In genomic region chr3:44252332-44252731, GRCh38 we compare ENCODE assay signal across 30 cellular contexts. TPM values are rescaled to one million over a fixed set of nuclear protein-coding genes. Genes with fewer than 3 reads are reported as not detected.
DNase-seq lines count a peak whose midpoint lies in the region; ATAC-seq and TF ChIP-seq lines count a peak whose summit lies in the region.
"Had no signal": no experiment of that assay in that cellular context is flagged by ENCODE, and none has a peak within 500 bp of the region (broad histone marks: within the 10 kb centered on the region; RNA-seq: fewer than 3 reads in every experiment).

No MANE protein-coding gene starts in this region.

- no peaks in the 10 kb centered on the region for H3K4me1 Mint-ChIP-seq in stimulated activated effector memory CD8-positive, alpha-beta T cell treated with anti-CD3 and anti-CD28 coated beads, Interleukin-12 subunit alpha, Interleukin-12 subunit beta, amount 100 ng/mL, for 72 hours
- H3K4me1 Mint-ChIP-seq in HFFc6 (ENCODE audit: low read depth), result no peaks in the 10 kb centered on the region
- H3K4me1 Mint-ChIP-seq: activated T-helper 17 cell treated with anti-CD3 and anti-CD28 coated beads, Interleukin-2, amount 50 U/mL, for 72 hours; natural killer cell; stimulated activated naive B cell treated with anti-CD40 and anti-IgM and Interleukin-4, amounts not matched to agents 10 μg/mL and 1 μg/mL and 100 μg/mL, for 72 hours had no signal

- POLR2A ChIA-PET in A673 (lab: Charles Lee; ENCODE audit: low non-redundant PET), result no interaction called here
- POLR2A ChIA-PET in PC-3 (lab: Charles Lee; ENCODE audit: unreplicated experiment), result no interaction called here

- peaks cover 10% of the 10 kb centered on the region for H3K27me3 Mint-ChIP-seq in HFFc6 (ENCODE audit: insufficient read depth)

- DNase-seq in A673 (ENCODE audit: low spot score), result peak; percentile 27
- DNase-seq in NCI-H1092 (lab: John Stamatoyannopoulos, UW), result peak; percentile 65
- no peak for DNase-seq in PC-3
- peak; percentile 36 for DNase-seq in glomerular endothelial cell (ENCODE audit: extremely low read depth, low read depth, low spot score)
- DNase-seq in left lobe of liver (ENCODE audit: low spot score), result no peak
- DNase-seq in tibial nerve (ENCODE audit: low spot score in 2 of 2), result no peak
- DNase-seq in stimulated activated effector memory CD8-positive, alpha-beta T cell treated with anti-CD3 and anti-CD28 coated beads, Interleukin-12 subunit alpha, Interleukin-12 subunit beta, amount 100 ng/mL, for 72 hours (ENCODE audit: low spot score in 2 of 2), result no peak
- DNase-seq in HFFc6, result no peak
- DNase-seq: activated CD4-positive, alpha-beta T cell treated with anti-CD3 and anti-CD28 coated beads, Interleukin-2, amount 50 U/mL, for 48 hours; activated CD8-positive, alpha-beta memory T cell treated with anti-CD3 and anti-CD28 coated beads, Interleukin-2, amount 50 U/mL, for 4 hours; Caco-2; caudate nucleus; dorsolateral prefrontal cortex; heart right ventricle; left ventricle myocardium inferior; MG63; natural killer cell; NCI-H1436 treated with DMSO at 0.1 percent for 48 hours; NCI-H526 treated with DMSO at 0.1 percent for 48 hours; retina; stimulated activated naive B cell treated with anti-CD40 and anti-IgM and Interleukin-4, amounts not matched to agents 10 μg/mL and 1 μg/mL and 100 μg/mL, for 72 hours; T-helper 9 cell had no signal

- no peaks in the 10 kb centered on the region for H3K79me2 ChIP-seq in PC-3 (ENCODE audit: low read length)

- H3K4me1 ChIP-seq in A673 (ENCODE audit: insufficient read depth, low read length, poor library complexity, severe bottlenecking), result no peaks in the 10 kb centered on the region
- no peaks in the 10 kb centered on the region for H3K4me1 ChIP-seq in PC-3 (ENCODE audit: insufficient read depth, low read length)
- peaks cover 0 to 5% (median 0%) of the 10 kb centered on the region in 4 donors for H3K4me1 ChIP-seq in tibial nerve
- H3K4me1 ChIP-seq: A549, BLaER1, Caco-2, heart right ventricle, left ventricle myocardium inferior, suprapubic skin had no signal

- intact Hi-C loops in A673 (cut with micrococcal nuclease; ENCODE audit: unreplicated experiment) (no loop called here), PC-3 (cut with micrococcal nuclease) (no loop called here)

- TF ChIP-seq POLR2A in tibial nerve (IDR thresholded peaks at IDR 0.05), result no peak

- no peak overlapping the region for H3K27ac Mint-ChIP-seq in stimulated activated effector memory CD8-positive, alpha-beta T cell treated with anti-CD3 and anti-CD28 coated beads, Interleukin-12 subunit alpha, Interleukin-12 subunit beta, amount 100 ng/mL, for 72 hours
- H3K27ac Mint-ChIP-seq in HFFc6, result no peak overlapping the region
- H3K27ac Mint-ChIP-seq: activated naive CD8-positive, alpha-beta T cell; activated T-helper 17 cell treated with anti-CD3 and anti-CD28 coated beads, Interleukin-2, amount 50 U/mL, for 72 hours; natural killer cell; stimulated activated naive B cell treated with anti-CD40 and anti-IgM and Interleukin-4, amounts not matched to agents 10 μg/mL and 1 μg/mL and 100 μg/mL, for 72 hours had no signal

- no peaks in the 10 kb centered on the region for H3K36me3 ChIP-seq in A673 (ENCODE audit: insufficient read depth, low read length, poor library complexity, severe bottlenecking)
- no peaks in the 10 kb centered on the region for H3K36me3 ChIP-seq in PC-3 (ENCODE audit: low read depth, low read length)
- H3K36me3 ChIP-seq in tibial nerve, result no peaks in the 10 kb centered on the region
- H3K36me3 ChIP-seq: BLaER1, heart right ventricle, left ventricle myocardium inferior, MG63, suprapubic skin had no signal

- no peaks in the 10 kb centered on the region for H3K9me2 ChIP-seq in PC-3 (replicated peaks; ENCODE audit: low read length)

- H3K4me3 ChIP-seq in A673 (ENCODE audit: low read depth, low read length, poor library complexity, severe bottlenecking) (no peak overlapping the region), PC-3 (ENCODE audit: low read length) (no peak overlapping the region), tibial nerve (no peak overlapping the region)
- H3K4me3 ChIP-seq: A549, BLaER1, dorsolateral prefrontal cortex, GM12878, heart right ventricle, left ventricle myocardium inferior, MG63, suprapubic skin had no signal

- BruUV-seq in A673 (replicated peaks; lab: Mats Ljungman, UMichigan), result no TSS peak
- BruUV-seq in PC-3 (replicated peaks; lab: Mats Ljungman, UMichigan), result no TSS peak

- H3K27ac ChIP-seq in A673 (ENCODE audit: low read depth, low read length, poor library complexity, severe bottlenecking), result no peak overlapping the region
- no peak overlapping the region for H3K27ac ChIP-seq in PC-3 (ENCODE audit: low read length)
- no peak overlapping the region for H3K27ac ChIP-seq in tibial nerve
- H3K27ac ChIP-seq: A549, BLaER1, dorsolateral prefrontal cortex, heart right ventricle, left ventricle myocardium inferior, suprapubic skin had no signal

- no peak overlapping the region for H2AFZ ChIP-seq in PC-3 (ENCODE audit: low read length)

- CTCF ChIA-PET in A673 (lab: Charles Lee), result no interaction called here
- CTCF ChIA-PET in PC-3 (lab: Charles Lee), result no interaction called here

- peaks cover 4% of the 10 kb centered on the region for H3K9me3 Mint-ChIP-seq in stimulated activated effector memory CD8-positive, alpha-beta T cell treated with anti-CD3 and anti-CD28 coated beads, Interleukin-12 subunit alpha, Interleukin-12 subunit beta, amount 100 ng/mL, for 72 hours
- H3K9me3 Mint-ChIP-seq in HFFc6, result peaks cover 17% of the 10 kb centered on the region

- H3K27me3 ChIP-seq in A673 (replicated peaks; ENCODE audit: insufficient read depth, low read depth, low read length, poor library complexity) (no peaks in the 10 kb centered on the region), PC-3 (ENCODE audit: low read length) (no peaks in the 10 kb centered on the region), tibial nerve (no peaks in the 10 kb centered on the region)
- H3K27me3 ChIP-seq: BLaER1, MG63 had no signal

- WGBS in tibial nerve, 2 donors, result 19 to 21% methylated on average over 3 of the region's 3 CpGs

- ATAC-seq in PC-3, result no peak
- ATAC-seq in left lobe of liver, result no peak
- no peak for ATAC-seq in stimulated activated effector memory CD8-positive, alpha-beta T cell treated with anti-CD3 and anti-CD28 coated beads, Interleukin-12 subunit alpha, Interleukin-12 subunit beta, amount 100 ng/mL, for 72 hours
- ATAC-seq: A549; activated T-helper 17 cell treated with anti-CD3 and anti-CD28 coated beads, Interleukin-2, amount 50 U/mL, for 72 hours; GM12878; heart right ventricle; natural killer cell; stimulated activated naive B cell treated with anti-CD40 and anti-IgM and Interleukin-4, amounts not matched to agents 10 μg/mL and 1 μg/mL and 100 μg/mL, for 72 hours had no signal

- H3K4me3 Mint-ChIP-seq in stimulated activated effector memory CD8-positive, alpha-beta T cell treated with anti-CD3 and anti-CD28 coated beads, Interleukin-12 subunit alpha, Interleukin-12 subunit beta, amount 100 ng/mL, for 72 hours, result no peak overlapping the region
- H3K4me3 Mint-ChIP-seq in HFFc6, result no peak overlapping the region
- H3K4me3 Mint-ChIP-seq: activated naive CD8-positive, alpha-beta T cell; activated T-helper 17 cell treated with anti-CD3 and anti-CD28 coated beads, Interleukin-2, amount 50 U/mL, for 72 hours; natural killer cell; stimulated activated naive B cell treated with anti-CD40 and anti-IgM and Interleukin-4, amounts not matched to agents 10 μg/mL and 1 μg/mL and 100 μg/mL, for 72 hours had no signal

- H3F3A ChIP-seq in PC-3 (ENCODE audit: low read length, unreplicated experiment), result no peaks in the 10 kb centered on the region

- TF ChIP-seq CTCF in A673 (conservative IDR thresholded peaks at IDR 0.05; ENCODE audit: low read depth, low read length) (peak; percentile 15; the same call in 1 of the 2 replicates), PC-3 (conservative IDR thresholded peaks at IDR 0.05; ENCODE audit: low read depth, low read length) (0 out of 2 replicates have a peak, but pooled peaks have one; percentile 15), tibial nerve (IDR thresholded peaks at IDR 0.05) (no peak), HFFc6 (IDR thresholded peaks at IDR 0.05) (no peak)

- H3K4me2 ChIP-seq in PC-3 (ENCODE audit: low read length), result no peak overlapping the region
- H3K4me2 ChIP-seq: A549, BLaER1 had no signal

- H3K36me3 Mint-ChIP-seq in stimulated activated effector memory CD8-positive, alpha-beta T cell treated with anti-CD3 and anti-CD28 coated beads, Interleukin-12 subunit alpha, Interleukin-12 subunit beta, amount 100 ng/mL, for 72 hours, result no peaks in the 10 kb centered on the region
- 0 out of 2 replicates have a peak, but pooled peaks cover 4% of the 10 kb centered on the region for H3K36me3 Mint-ChIP-seq in HFFc6 (ENCODE audit: low read depth)
- H3K36me3 Mint-ChIP-seq: natural killer cell had no signal

- TF ChIP-seq EP300 in tibial nerve (IDR thresholded peaks at IDR 0.05), result no peak

- no peak overlapping the region for H3K9ac ChIP-seq in PC-3 (ENCODE audit: low read length)
- H3K9ac ChIP-seq: BLaER1 had no signal

- no peaks in the 10 kb centered on the region for H3K9me3 ChIP-seq in A673 (ENCODE audit: low read depth, low read length, poor library complexity, severe bottlenecking)
- 0 out of 2 replicates have a peak, but pooled peaks cover 5% of the 10 kb centered on the region for H3K9me3 ChIP-seq in PC-3 (ENCODE audit: low read length)
- H3K9me3 ChIP-seq in tibial nerve, result peaks cover 0 to 19% (median 0%) of the 10 kb centered on the region in 4 donors
- H3K9me3 ChIP-seq: MG63 had no signal

- no peaks in the 10 kb centered on the region for H4K20me1 ChIP-seq in PC-3 (ENCODE audit: low read length)
- H4K20me1 ChIP-seq: BLaER1 had no signal

RNA-seq across cellular contexts. Expression of gene TOPAZ1, which starts 10.6 kb away (rescaled TPM):
- not detected in 2 replicates for total RNA-seq in A673 (2021)
- total RNA-seq in PC-3 (2014; rRNA removed), result not detected in 2 replicates
- not detected in 2 replicates for total RNA-seq in glomerular endothelial cell
- total RNA-seq in left lobe of liver, result not detected
- total RNA-seq in tibial nerve, result not detected
- not detected for total RNA-seq in HFFc6 (2021; fragmentation: NEBNext Ultra II Directional; extraction: Animal tissue kit (Norgen Biotek cat#: 25700))
- total RNA-seq: activated T-helper 17 cell treated with anti-CD3 and anti-CD28 coated beads, Interleukin-2, amount 50 U/mL, for 72 hours; astrocyte; Caco-2; GM12878; heart right ventricle; left ventricle myocardium inferior; natural killer cell; osteoblast; suprapubic skin had no signal

Comparison
In these comparisons a context has a peak if more than half of its experiments do, and no peak if none do; other contexts are left out.
1. DNase-seq: peak in A673 (single experiment), NCI-H1092 (single experiment) and glomerular endothelial cell (single experiment); none in PC-3 (single experiment), left lobe of liver (single experiment), tibial nerve (0 of 2), stimulated activated effector memory CD8-positive, alpha-beta T cell treated with anti-CD3 and anti-CD28 coated beads, Interleukin-12 subunit alpha, Interleukin-12 subunit beta, amount 100 ng/mL, for 72 hours (0 of 2) and HFFc6 (single experiment).
2. CTCF ChIP-seq: peak in A673 (single experiment) and PC-3 (single experiment); none in tibial nerve (0 of 5) and HFFc6 (single experiment).